20 cellular contexts compared by ENCODE assay signal in genomic region chr2:98191880-98192279, GRCh38.
DNase-seq lines count a peak whose midpoint lies in the region; ATAC-seq and TF ChIP-seq lines count a peak whose summit lies in the region.
"Had no signal": no experiment of that assay in that cellular context is flagged by ENCODE, and none has a peak within 500 bp of the region (broad histone marks: within the 10 kb centered on the region; RNA-seq: fewer than 3 reads in every experiment).

No MANE protein-coding gene starts in this region.

- no peak overlapping the region for H3K4me3 ChIP-seq in HEK293 (ENCODE audit: low read depth, low read length)
- no peak overlapping the region for H3K4me3 ChIP-seq in fibroblast of the aortic adventitia (ENCODE audit: low read depth, low read length)
- peak overlapping the region; percentile 12 for H3K4me3 ChIP-seq in thoracic aorta
- H3K4me3 ChIP-seq: K562, SJCRH30 had no signal

- ATAC-seq in thoracic aorta (ENCODE audit: insufficient number of reproducible peaks, low FRiP score, low read depth) (peak; percentile 76), HG02610 (IDR thresholded peaks at IDR 0.05; ENCODE audit: unreplicated experiment) (no peak), HG02642 (IDR thresholded peaks at IDR 0.05; ENCODE audit: poor library complexity, unreplicated experiment) (no peak)
- ATAC-seq: HepG2, K562, Panc1 had no signal

- H3K9me3 ChIP-seq in HEK293 (ENCODE audit: control insufficient read depth, insufficient read depth, low read depth, low read length) (no peaks in the 10 kb centered on the region), thoracic aorta (no peaks in the 10 kb centered on the region)
- H3K9me3 ChIP-seq: BE2C, SJCRH30 had no signal

- DNase-seq in fibroblast of the aortic adventitia (ENCODE audit: low read depth) (peak; percentile 12), left kidney (ENCODE audit: low read depth, low spot score) (peak; percentile 27), thoracic aorta (ENCODE audit: low spot score) (no peak), MCF 10A (ENCODE audit: unreplicated experiment) (no peak)
- DNase-seq: BE2C; NCI-H1092; NCI-H1436; NCI-H2029; NCI-H226; NCI-H524; NCI-H774; NK-92 treated with Interleukin-12 subunit alpha and Interleukin-12 subunit beta, amount 100 ng/mL, for 24 hours; SJCRH30 had no signal

- H3K27ac Mint-ChIP-seq in MCF 10A (ENCODE audit: low read depth, unreplicated experiment), result no peak overlapping the region

- CTCF ChIA-PET in HEK293 (lab: Yijun Ruan, JAX), result no interaction called here
- CTCF ChIA-PET in MCF 10A (lab: Yijun Ruan, JAX), result interaction anchor here (0.9 to 1.4 kb wide), 4 partner anchors 188 to 492 kb away, joined by 3 to 6 read pairs (median 4); no protein-coding TSS in a partner anchor

- H3K27ac ChIP-seq in HEK293 (ENCODE audit: extremely low read depth, low read depth, low read length), result no peak overlapping the region
- peak overlapping the region in 1 of 2 donors; percentile 23 for H3K27ac ChIP-seq in thoracic aorta
- H3K27ac ChIP-seq: HL-60, SJCRH30 had no signal

- H3K27me3 Mint-ChIP-seq in MCF 10A (ENCODE audit: insufficient read depth, unreplicated experiment), result no peaks in the 10 kb centered on the region

- BruUV-seq in MCF 10A (replicated peaks; lab: Mats Ljungman, UMichigan), result no TSS peak

- intact Hi-C loops in MCF 10A (cut with micrococcal nuclease), result loop anchor here (2.0 kb wide), 1 partner anchor 193 kb away; no protein-coding TSS in a partner anchor

- no peaks in the 10 kb centered on the region for H3K36me3 Mint-ChIP-seq in MCF 10A (ENCODE audit: insufficient read depth, unreplicated experiment)

- no peaks in the 10 kb centered on the region for H3K9me3 Mint-ChIP-seq in MCF 10A (ENCODE audit: unreplicated experiment)

- no peak overlapping the region for H3K4me3 Mint-ChIP-seq in MCF 10A (ENCODE audit: unreplicated experiment)

- no peaks in the 10 kb centered on the region for H3K4me1 ChIP-seq in HEK293 (ENCODE audit: control insufficient read depth, insufficient read depth, low read length)
- H3K4me1 ChIP-seq in thoracic aorta (ENCODE audit: control insufficient read depth in 1 of 2, low read depth in 2 of 2), result peaks cover 0 to 11% of the 10 kb centered on the region in 2 donors
- H3K4me1 ChIP-seq: BE2C, SJCRH30 had no signal

- H3K36me3 ChIP-seq in HEK293 (ENCODE audit: control insufficient read depth in 2 of 2, insufficient read depth in 1 of 2, low read length in 2 of 2), result no peaks in the 10 kb centered on the region
- H3K36me3 ChIP-seq in thoracic aorta, result no peaks in the 10 kb centered on the region
- H3K36me3 ChIP-seq: BE2C, SJCRH30 had no signal

- TF ChIP-seq CTCF in HEK293 (tag by site-specific recombination; IDR thresholded peaks at IDR 0.05), result no peak
- TF ChIP-seq CTCF in fibroblast of the aortic adventitia (IDR thresholded peaks at IDR 0.05; ENCODE audit: insufficient read depth, low read length), result no peak
- TF ChIP-seq CTCF in thoracic aorta (IDR thresholded peaks at IDR 0.05), result no peak
- TF ChIP-seq CTCF in MCF 10A (IDR thresholded peaks at IDR 0.05; ENCODE audit: unreplicated experiment), result no peak

- no peaks in the 10 kb centered on the region for H3K4me1 Mint-ChIP-seq in MCF 10A (ENCODE audit: insufficient read depth, unreplicated experiment)

- no peaks in the 10 kb centered on the region for H3K27me3 ChIP-seq in thoracic aorta (replicated peaks; ENCODE audit: insufficient read depth)
- H3K27me3 ChIP-seq: BE2C, SJCRH30 had no signal

- POLR2A ChIA-PET in HEK293 (lab: Yijun Ruan, JAX) (no interaction called here), MCF 10A (lab: Yijun Ruan, JAX) (interaction anchor here (0.7 kb wide), 1 partner anchor 19 kb away, joined by 4 read pairs; no protein-coding TSS in a partner anchor)

TF ChIP-seq in HEK293, 187 proteins besides CTCF, POLR2A, EP300 and RAD21:
- no peak for TF ChIP-seq HOXD13 (CRISPR knock-in tag; IDR thresholded peaks at IDR 0.05; ENCODE audit: borderline replicate concordance)
- TF ChIP-seq ZNF335 (tag by site-specific recombination; conservative IDR thresholded peaks at IDR 0.05), result 0 out of 2 replicates have a peak, but pooled peaks have one; percentile 38

Comparison
In these comparisons a context has a peak if more than half of its experiments do, and no peak if none do; other contexts are left out.
1. DNase-seq: peak in fibroblast of the aortic adventitia (single experiment) and left kidney (single experiment); none in thoracic aorta (single experiment) and MCF 10A (single experiment).